8 cellular contexts compared by ENCODE assay signal in the genomic region with DNA sequence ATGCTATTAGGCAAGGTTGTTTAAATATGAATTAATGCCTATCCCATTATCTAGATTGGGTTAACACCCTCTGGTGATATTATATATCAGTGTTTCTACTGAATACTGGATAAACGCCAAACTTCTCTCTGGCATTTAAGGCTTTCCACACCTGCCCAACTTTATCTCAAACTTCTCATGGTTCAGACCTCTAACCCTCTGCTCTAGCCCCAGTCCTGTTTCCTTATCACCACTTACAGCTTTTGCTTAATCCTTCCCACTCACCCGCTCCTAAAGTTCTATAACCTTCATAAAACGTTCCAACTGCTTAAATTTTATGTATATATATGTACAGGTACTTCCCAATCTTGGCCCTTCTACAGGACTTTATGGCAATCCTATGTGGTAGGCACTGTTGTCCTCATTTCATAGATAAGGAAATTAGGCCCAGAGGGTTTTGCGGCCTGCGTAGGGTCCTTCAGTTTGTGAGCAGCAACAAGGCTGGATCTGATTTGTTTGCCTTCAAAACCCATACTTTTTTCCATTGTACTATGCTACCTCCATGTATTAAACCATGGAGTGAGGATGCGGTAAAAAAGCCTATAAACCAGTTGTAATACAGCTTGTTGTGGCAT. TPM values are rescaled to one million over a fixed set of nuclear protein-coding genes. Genes with fewer than 3 reads are reported as not detected.
DNase-seq lines count a peak whose midpoint lies in the region; ATAC-seq and TF ChIP-seq lines count a peak whose summit lies in the region.

No MANE protein-coding gene starts in this region.

- H3K36me3 Mint-ChIP-seq in CD4-positive, CD25-positive, alpha-beta regulatory T cell = peaks cover 21% of the 10 kb centered on the region
- peaks cover 13% of the 10 kb centered on the region for H3K36me3 Mint-ChIP-seq in nephron progenitor cell (ENCODE audit: low read depth)

- no peak overlapping the region for H3K27ac ChIP-seq in CD4-positive, CD25-positive, alpha-beta regulatory T cell (ENCODE audit: insufficient read depth, low read length, poor library complexity, severe bottlenecking)

- in situ Hi-C loops in ACHN (cut with HindIII; ENCODE audit: low pct_ligation_motif_present, low pct_unique_long_range_greater_than_20kb, low sequenced_read_pairs) = no loop called here

- H3K4me3 Mint-ChIP-seq in CD4-positive, CD25-positive, alpha-beta regulatory T cell = peak overlapping the region; percentile 90 to 99 (median 93)
- H3K4me3 Mint-ChIP-seq in nephron progenitor cell = peak overlapping the region; percentile 90

- peak overlapping the region; percentile 70 for H3K4me3 ChIP-seq in CD4-positive, CD25-positive, alpha-beta regulatory T cell (ENCODE audit: low read depth, low read length)
- peak overlapping the region; percentile 83 for H3K4me3 ChIP-seq in NB4 (ENCODE audit: low read depth, low read length)
- peak overlapping the region; percentile 83 for H3K4me3 ChIP-seq in choroid plexus epithelial cell (ENCODE audit: low read depth, low read length)

- H3K27ac Mint-ChIP-seq in CD4-positive, CD25-positive, alpha-beta regulatory T cell = peak overlapping the region in 2 of 3 donors; percentile 88 to 91
- H3K27ac Mint-ChIP-seq in nephron progenitor cell = no peak overlapping the region

- peaks cover 20 to 49% (median 28%) of the 10 kb centered on the region in 4 donors for H3K4me1 Mint-ChIP-seq in CD4-positive, CD25-positive, alpha-beta regulatory T cell
- H3K4me1 Mint-ChIP-seq in nephron progenitor cell = peaks cover 30% of the 10 kb centered on the region

- no peak for TF ChIP-seq POLR2A in NB4 (IDR thresholded peaks at IDR 0.05; ENCODE audit: extremely low read depth, insufficient read length)

- H3K9me3 Mint-ChIP-seq in CD4-positive, CD25-positive, alpha-beta regulatory T cell = no peaks in the 10 kb centered on the region
- H3K9me3 Mint-ChIP-seq in nephron progenitor cell = no peaks in the 10 kb centered on the region

- peaks cover 17% of the 10 kb centered on the region for H3K4me1 ChIP-seq in CD4-positive, CD25-positive, alpha-beta regulatory T cell (ENCODE audit: control insufficient read depth, insufficient read depth, low read length, poor library complexity, severe bottlenecking)

- DNase-seq in CD4-positive, CD25-positive, alpha-beta regulatory T cell = no peak
- DNase-seq in NB4 (ENCODE audit: low read depth) = no peak
- DNase-seq in choroid plexus epithelial cell (ENCODE audit: low read depth) = no peak
- DNase-seq in nephron progenitor cell = no peak
- DNase-seq in NCI-H146 treated with DMSO at 0.1 percent for 48 hours (lab: John Stamatoyannopoulos, UW; ENCODE audit: unreplicated experiment) = no peak
- no peak for DNase-seq in ACHN
- no peak for DNase-seq in GM19238 (ENCODE audit: insufficient read length, low spot score)

- no peak for ATAC-seq in CD4-positive, CD25-positive, alpha-beta regulatory T cell (ENCODE audit: low read depth in 2 of 2)
- ATAC-seq in HG02588 (IDR thresholded peaks at IDR 0.05; ENCODE audit: unreplicated experiment) = no peak

- H3K27me3 ChIP-seq in CD4-positive, CD25-positive, alpha-beta regulatory T cell (ENCODE audit: control insufficient read depth, insufficient read depth, low read length) = no peaks in the 10 kb centered on the region

- peaks cover 6% of the 10 kb centered on the region for H3K27me3 Mint-ChIP-seq in CD4-positive, CD25-positive, alpha-beta regulatory T cell
- peaks cover 5% of the 10 kb centered on the region for H3K27me3 Mint-ChIP-seq in nephron progenitor cell (ENCODE audit: low read depth, poor library complexity)

- no peaks in the 10 kb centered on the region for H3K9me3 ChIP-seq in CD4-positive, CD25-positive, alpha-beta regulatory T cell (ENCODE audit: control insufficient read depth in 2 of 2, low read length in 2 of 2)

- TF ChIP-seq CTCF in NB4 (IDR thresholded peaks at IDR 0.05; ENCODE audit: low read depth, low read length) (no peak), choroid plexus epithelial cell (conservative IDR thresholded peaks at IDR 0.05; ENCODE audit: low read depth, low read length) (no peak), nephron progenitor cell (IDR thresholded peaks at IDR 0.05) (no peak)

- H3K36me3 ChIP-seq in CD4-positive, CD25-positive, alpha-beta regulatory T cell (ENCODE audit: control insufficient read depth, insufficient read depth, low read length) = peaks cover 10% of the 10 kb centered on the region

RNA-seq across cellular contexts. Expression of gene LPCAT3, which starts 1.2 kb away (rescaled TPM):
- total RNA-seq in CD4-positive, CD25-positive, alpha-beta regulatory T cell = 28.3 TPM
- 10 to 100 TPM; 25.0 to 32.8 (median 30.9) TPM for polyA plus RNA-seq in CD4-positive, CD25-positive, alpha-beta regulatory T cell

RNA-seq across cellular contexts. Expression of gene C1S, which starts 43.5 kb away (rescaled TPM):
- 5.7 TPM for total RNA-seq in CD4-positive, CD25-positive, alpha-beta regulatory T cell
- not detected for polyA plus RNA-seq in CD4-positive, CD25-positive, alpha-beta regulatory T cell

RNA-seq across cellular contexts. Expression of gene EMG1, which starts 46.4 kb away (rescaled TPM):
- 44.1 TPM for total RNA-seq in CD4-positive, CD25-positive, alpha-beta regulatory T cell
- polyA plus RNA-seq in CD4-positive, CD25-positive, alpha-beta regulatory T cell = 10 to 100 TPM; 71.8 to 89.4 (median 79.4) TPM

RNA-seq across cellular contexts. Expression of gene PHB2, which starts 46.6 kb away (rescaled TPM):
- 134 TPM for total RNA-seq in CD4-positive, CD25-positive, alpha-beta regulatory T cell
- 100 to 1,000 TPM; 118 to 134 (median 125) TPM for polyA plus RNA-seq in CD4-positive, CD25-positive, alpha-beta regulatory T cell
